1 cellular context compared by ENCODE assay signal in genomic region chr9:133727277-133727875, GRCh38.
TF ChIP-seq lines count a peak whose summit lies in the region.

No MANE protein-coding gene starts in this region.

TF ChIP-seq in HepG2, 621 proteins besides CTCF, POLR2A, EP300 and RAD21 (continued from another document):
- TF ChIP-seq RXRB (CRISPR knock-in tag; IDR thresholded peaks at IDR 0.05; ENCODE audit: borderline replicate concordance): 0 out of 2 replicates have a peak, but pooled peaks have one; percentile 18
- TF ChIP-seq ZNF687 (CRISPR knock-in tag; IDR thresholded peaks at IDR 0.05): peak; percentile 59
- no peak for TF ChIP-seq SIN3A (IDR thresholded peaks at IDR 0.05; ENCODE audit: borderline replicate concordance, low read depth, low read length)
- 0 out of 2 replicates have a peak, but pooled peaks have one; percentile 17 for TF ChIP-seq KMT2A (CRISPR knock-in tag; IDR thresholded peaks at IDR 0.05)
- peak; percentile 79 for TF ChIP-seq STAG1 (CRISPR knock-in tag; IDR thresholded peaks at IDR 0.05)
- TF ChIP-seq ZNF350 (CRISPR knock-in tag; IDR thresholded peaks at IDR 0.05; ENCODE audit: borderline replicate concordance, low read depth): no peak
- TF ChIP-seq CCAR2 (optimal IDR thresholded peaks at IDR 0.05; ENCODE audit: low read depth, low read length): no peak
- 0 out of 2 replicates have a peak, but pooled peaks have one; percentile 20 for TF ChIP-seq ZNF768 (CRISPR knock-in tag; IDR thresholded peaks at IDR 0.05)
- 0 out of 2 replicates have a peak, but pooled peaks have one; percentile 16 for TF ChIP-seq GABPB1 (CRISPR knock-in tag; IDR thresholded peaks at IDR 0.05)
- no peak for TF ChIP-seq NFE2 (CRISPR knock-in tag; IDR thresholded peaks at IDR 0.05)
- peak; percentile 33; the same call in 1 of the 2 replicates for TF ChIP-seq TFAP4 (IDR thresholded peaks at IDR 0.05; ENCODE audit: borderline replicate concordance, low read depth)
- TF ChIP-seq CREM (IDR thresholded peaks at IDR 0.05): no peak
- no peak for TF ChIP-seq CREM (CRISPR knock-in tag; IDR thresholded peaks at IDR 0.05)
- TF ChIP-seq TMF1 (CRISPR knock-in tag; IDR thresholded peaks at IDR 0.05; ENCODE audit: low read depth): no peak
- TF ChIP-seq SALL1 (CRISPR knock-in tag; IDR thresholded peaks at IDR 0.05): peak; percentile 34; the same call in 1 of the 2 replicates
- TF ChIP-seq FOSL2 (CRISPR knock-in tag; IDR thresholded peaks at IDR 0.05): 0 out of 2 replicates have a peak, but pooled peaks have one; percentile 7
- no peak for TF ChIP-seq KDM6A (CRISPR knock-in tag; IDR thresholded peaks at IDR 0.05; ENCODE audit: low read depth)
- TF ChIP-seq NR2F1 (CRISPR knock-in tag; IDR thresholded peaks at IDR 0.05): peak in 1 of 2 experiments; percentile 51; a peak in 1 of 4 replicates
- TF ChIP-seq HNF4A (CRISPR knock-in tag; IDR thresholded peaks at IDR 0.05): peak; percentile 43; the same call in 1 of the 2 replicates
- TF ChIP-seq IKZF5 (CRISPR knock-in tag; IDR thresholded peaks at IDR 0.05): no peak
- no peak for TF ChIP-seq ZNF546 (CRISPR knock-in tag; conservative IDR thresholded peaks at IDR 0.05)
- peak; percentile 76 for TF ChIP-seq NR2F6 (IDR thresholded peaks at IDR 0.05)
- peak; percentile 82 for TF ChIP-seq NR2F6 (CRISPR knock-in tag; IDR thresholded peaks at IDR 0.05)
- TF ChIP-seq BHLHE40 (IDR thresholded peaks at IDR 0.05; ENCODE audit: low read length): no peak
- no peak for TF ChIP-seq ZNF674 (CRISPR knock-in tag; IDR thresholded peaks at IDR 0.05; ENCODE audit: low read depth)
- TF ChIP-seq ZNF607 (CRISPR knock-in tag; IDR thresholded peaks at IDR 0.05; ENCODE audit: borderline replicate concordance): no peak
TF ChIP-seq in HepG2: peak in this region for 14.
